8 cellular contexts compared by ENCODE assay signal in genomic region chrX:110450050-110450449, GRCh38.
DNase-seq lines count a peak whose midpoint lies in the region; ATAC-seq and TF ChIP-seq lines count a peak whose summit lies in the region.

No MANE protein-coding gene starts in this region.

- CTCF ChIA-PET in activated naive CD4-positive, alpha-beta T cell treated with anti-CD3 and anti-CD28 coated beads, Interleukin-2, amount 10 ng/mL, durations not matched to agents 7 days and 5 days (lab: Charles Lee): interaction anchor here (2.2 kb wide), 1 partner anchor 398 kb away, joined by 10 read pairs; no protein-coding TSS in a partner anchor

- no peak overlapping the region for H3K4me3 ChIP-seq in GM23338
- H3K4me3 ChIP-seq in SJSA1: no peak overlapping the region

- DNase-seq in GDM1 (lab: John Stamatoyannopoulos, UW): peak; percentile 43
- peak; percentile 79 for DNase-seq in GM23338 (ENCODE audit: low spot score)
- peak; percentile 70 for DNase-seq in M059J (ENCODE audit: low read depth)
- peak; percentile 12 to 52 for DNase-seq in SJSA1 (ENCODE audit: low read depth in 1 of 2, low spot score in 2 of 2)
- peak; percentile 67 for DNase-seq in activated naive CD4-positive, alpha-beta T cell treated with anti-CD3 and anti-CD28 coated beads, Interleukin-2, amount 10 ng/mL, durations not matched to agents 7 days and 5 days
- DNase-seq in glutamatergic neuron: peak; percentile 76
- DNase-seq in posterior vena cava (ENCODE audit: low spot score): peak; percentile 87

- H3K27me3 Mint-ChIP-seq in GM23338 (ENCODE audit: insufficient read depth, low read depth, poor library complexity) (peaks cover 11% of the 10 kb centered on the region), glutamatergic neuron (ENCODE audit: unreplicated experiment) (no peaks in the 10 kb centered on the region)
- H3K27me3 Mint-ChIP-seq in activated naive CD4-positive, alpha-beta T cell treated with anti-CD3 and anti-CD28 coated beads, Interleukin-2, amount 10 ng/mL, durations not matched to agents 7 days and 5 days: peaks cover 7% of the 10 kb centered on the region

- no peaks in the 10 kb centered on the region for H4K20me1 ChIP-seq in GM23338 (replicated peaks; ENCODE audit: insufficient read depth)

- no peaks in the 10 kb centered on the region; the same call in 2 of the 3 replicates for H3K9me3 Mint-ChIP-seq in GM23338
- no peaks in the 10 kb centered on the region for H3K9me3 Mint-ChIP-seq in activated naive CD4-positive, alpha-beta T cell treated with anti-CD3 and anti-CD28 coated beads, Interleukin-2, amount 10 ng/mL, durations not matched to agents 7 days and 5 days
- H3K9me3 Mint-ChIP-seq in glutamatergic neuron (ENCODE audit: unreplicated experiment): no peaks in the 10 kb centered on the region

- ATAC-seq in GM23338 (peak; percentile 95), HG03457 (IDR thresholded peaks at IDR 0.05; ENCODE audit: unreplicated experiment) (no peak)

- H3K9me2 ChIP-seq in GM23338 (ENCODE audit: insufficient read depth): no peaks in the 10 kb centered on the region

- H3K9me3 ChIP-seq in SJSA1 (replicated peaks): no peaks in the 10 kb centered on the region

- H2AFZ ChIP-seq in GM23338: no peak overlapping the region

- H3K79me2 ChIP-seq in GM23338 (replicated peaks; ENCODE audit: insufficient read depth): no peaks in the 10 kb centered on the region

- H3K36me3 Mint-ChIP-seq in GM23338 (ENCODE audit: low read depth): no peaks in the 10 kb centered on the region
- H3K36me3 Mint-ChIP-seq in activated naive CD4-positive, alpha-beta T cell treated with anti-CD3 and anti-CD28 coated beads, Interleukin-2, amount 10 ng/mL, durations not matched to agents 7 days and 5 days: no peaks in the 10 kb centered on the region
- H3K36me3 Mint-ChIP-seq in glutamatergic neuron (ENCODE audit: unreplicated experiment): no peaks in the 10 kb centered on the region

- H3K27ac Mint-ChIP-seq in GM23338: no peak overlapping the region
- no peak overlapping the region for H3K27ac Mint-ChIP-seq in activated naive CD4-positive, alpha-beta T cell treated with anti-CD3 and anti-CD28 coated beads, Interleukin-2, amount 10 ng/mL, durations not matched to agents 7 days and 5 days
- no peak overlapping the region for H3K27ac Mint-ChIP-seq in glutamatergic neuron (ENCODE audit: unreplicated experiment)

- peaks cover 21% of the 10 kb centered on the region for H3K4me1 Mint-ChIP-seq in GM23338
- H3K4me1 Mint-ChIP-seq in activated naive CD4-positive, alpha-beta T cell treated with anti-CD3 and anti-CD28 coated beads, Interleukin-2, amount 10 ng/mL, durations not matched to agents 7 days and 5 days: no peaks in the 10 kb centered on the region
- H3K4me1 Mint-ChIP-seq in glutamatergic neuron (ENCODE audit: low read depth, unreplicated experiment): peaks cover 6% of the 10 kb centered on the region

- no peaks in the 10 kb centered on the region for H3F3A ChIP-seq in GM23338 (replicated peaks; ENCODE audit: low read depth)

- H3K4me3 Mint-ChIP-seq in GM23338 (no peak overlapping the region), glutamatergic neuron (ENCODE audit: unreplicated experiment) (no peak overlapping the region)
- H3K4me3 Mint-ChIP-seq in activated naive CD4-positive, alpha-beta T cell treated with anti-CD3 and anti-CD28 coated beads, Interleukin-2, amount 10 ng/mL, durations not matched to agents 7 days and 5 days: no peak overlapping the region

- H3K27me3 ChIP-seq in GM23338 (ENCODE audit: insufficient read depth) (no peaks in the 10 kb centered on the region), SJSA1 (replicated peaks) (no peaks in the 10 kb centered on the region)

- no peak overlapping the region for H3K4me2 ChIP-seq in GM23338

- TF ChIP-seq CTCF in GM23338 (conservative IDR thresholded peaks at IDR 0.05; ENCODE audit: low read depth in 2 of 2) (peak; percentile 68 to 83), glutamatergic neuron (IDR thresholded peaks at IDR 0.05; ENCODE audit: partially characterized antibody, unreplicated experiment) (peak; percentile 71)

- H3K36me3 ChIP-seq in GM23338 (ENCODE audit: insufficient read depth) (no peaks in the 10 kb centered on the region), SJSA1 (no peaks in the 10 kb centered on the region)

- no peak overlapping the region for H3K27ac ChIP-seq in GM23338 (ENCODE audit: low read depth)
- no peak overlapping the region for H3K27ac ChIP-seq in SJSA1

- intact Hi-C loops in posterior vena cava (cut with DNase I): loop anchor here (5.0 to 10.0 kb wide), 3 partner anchors 397 to 1455 kb away; no protein-coding TSS in a partner anchor

- peaks cover 12% of the 10 kb centered on the region for H3K4me1 ChIP-seq in GM23338 (ENCODE audit: insufficient read depth)
- H3K4me1 ChIP-seq in SJSA1 (replicated peaks): no peaks in the 10 kb centered on the region

TF ChIP-seq in GM23338, 12 proteins besides CTCF, POLR2A, EP300 and RAD21 (continues in another document):
- no peak for TF ChIP-seq ZNF462 (CRISPR knock-in tag; IDR thresholded peaks at IDR 0.05)
- TF ChIP-seq EZH2phosphoT487 (IDR thresholded peaks at IDR 0.05; ENCODE audit: unreplicated experiment): no peak
- TF ChIP-seq STAT1 (IDR thresholded peaks at IDR 0.05; ENCODE audit: unreplicated experiment): no peak
- TF ChIP-seq, protein P1, sequence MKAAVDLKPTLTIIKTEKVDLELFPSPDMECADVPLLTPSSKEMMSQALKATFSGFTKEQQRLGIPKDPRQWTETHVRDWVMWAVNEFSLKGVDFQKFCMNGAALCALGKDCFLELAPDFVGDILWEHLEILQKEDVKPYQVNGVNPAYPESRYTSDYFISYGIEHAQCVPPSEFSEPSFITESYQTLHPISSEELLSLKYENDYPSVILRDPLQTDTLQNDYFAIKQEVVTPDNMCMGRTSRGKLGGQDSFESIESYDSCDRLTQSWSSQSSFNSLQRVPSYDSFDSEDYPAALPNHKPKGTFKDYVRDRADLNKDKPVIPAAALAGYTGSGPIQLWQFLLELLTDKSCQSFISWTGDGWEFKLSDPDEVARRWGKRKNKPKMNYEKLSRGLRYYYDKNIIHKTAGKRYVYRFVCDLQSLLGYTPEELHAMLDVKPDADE (IDR thresholded peaks at IDR 0.05): no peak
- no peak for TF ChIP-seq ZNF114 (CRISPR knock-in tag; IDR thresholded peaks at IDR 0.05)
- no peak for TF ChIP-seq CREB1 (CRISPR knock-in tag; IDR thresholded peaks at IDR 0.05; ENCODE audit: low read depth)
- no peak for TF ChIP-seq JUNB (IDR thresholded peaks at IDR 0.05; ENCODE audit: unreplicated experiment)

Comparison
In these comparisons a context has a peak if more than half of its experiments do, and no peak if none do; other contexts are left out.
1. DNase-seq: peak in every context shown above with its lines; median percentile 87 in posterior vena cava; 79 in GM23338; 76 in glutamatergic neuron; 70 in M059J; 67 in activated naive CD4-positive, alpha-beta T cell treated with anti-CD3 and anti-CD28 coated beads, Interleukin-2, amount 10 ng/mL, durations not matched to agents 7 days and 5 days; 43 in GDM1; 32 in SJSA1.